8 cellular contexts compared by ENCODE assay signal in genomic region chr11:129894281-129895125, GRCh38. TPM values are rescaled to one million over a fixed set of nuclear protein-coding genes. Genes with fewer than 3 reads are reported as not detected.
DNase-seq lines count a peak whose midpoint lies in the region; ATAC-seq, FAIRE-seq and TF ChIP-seq lines count a peak whose summit lies in the region.

No MANE protein-coding gene starts in this region.

- H3K9me3 Mint-ChIP-seq in activated B cell treated with CpG ODN at 0.5 μM for 24 hours (no peaks in the 10 kb centered on the region), progenitor cell of endocrine pancreas (ENCODE audit: low read depth) (no peaks in the 10 kb centered on the region)

- FAIRE-seq in GM18507 (lab: Jason Lieb, UNC), result peak; percentile 29

- H3K36me3 Mint-ChIP-seq in activated B cell treated with CpG ODN at 0.5 μM for 24 hours (ENCODE audit: low read depth) (peaks cover 37% of the 10 kb centered on the region), progenitor cell of endocrine pancreas (ENCODE audit: insufficient read depth) (peaks cover 17% of the 10 kb centered on the region)

- H3K27ac Mint-ChIP-seq in activated B cell treated with CpG ODN at 0.5 μM for 24 hours (peak overlapping the region; percentile 70), progenitor cell of endocrine pancreas (peak overlapping the region; percentile 94)

- POLR2A ChIA-PET in activated B cell treated with CpG ODN at 0.5 μM for 24 hours (lab: Charles Lee), result interaction anchor here (0.8 to 1.2 kb wide), 2 partner anchors 109 to 1022 kb away, joined by 4 to 8 read pairs; partner anchors contain the start of genes PRDM10 and SNX19

- ATAC-seq in HG03571 (IDR thresholded peaks at IDR 0.05; ENCODE audit: unreplicated experiment) (peak; percentile 27), activated B cell treated with CpG ODN at 0.5 μM for 24 hours (ENCODE audit: low read depth) (peak; percentile 1)

- H3K4me1 Mint-ChIP-seq in activated B cell treated with CpG ODN at 0.5 μM for 24 hours (peaks cover 19% of the 10 kb centered on the region), progenitor cell of endocrine pancreas (ENCODE audit: low read depth) (peaks cover 12% of the 10 kb centered on the region)

- H3K4me3 Mint-ChIP-seq in activated B cell treated with CpG ODN at 0.5 μM for 24 hours, result peak overlapping the region; percentile 88
- H3K4me3 Mint-ChIP-seq in progenitor cell of endocrine pancreas (ENCODE audit: low read depth), result peak overlapping the region; percentile 92

- TF ChIP-seq CTCF in 22Rv1 (IDR thresholded peaks at IDR 0.05), result no peak
- no peak for TF ChIP-seq CTCF in activated B cell treated with CpG ODN at 0.5 μM for 24 hours (IDR thresholded peaks at IDR 0.05)
- TF ChIP-seq CTCF in progenitor cell of endocrine pancreas (IDR thresholded peaks at IDR 0.05; ENCODE audit: unreplicated experiment), result no peak

- CTCF ChIA-PET in activated B cell treated with CpG ODN at 0.5 μM for 24 hours (lab: Charles Lee), result no interaction called here

- DNase-seq in GM18507 (ENCODE audit: extremely low spot score, insufficient read length, low read depth), result no peak
- no peak for DNase-seq in activated B cell treated with CpG ODN at 0.5 μM for 24 hours
- peak in 33 of 42 donors; percentile 10 to 81 (median 44) for DNase-seq in head of caudate nucleus
- DNase-seq in progenitor cell of endocrine pancreas (ENCODE audit: low spot score, unreplicated experiment), result no peak
- DNase-seq in G401 (ENCODE audit: low spot score), result no peak
- DNase-seq in stimulated activated CD4-positive, alpha-beta T cell treated with anti-CD3 and anti-CD28 coated beads, Interleukin-12 subunit alpha, Interleukin-12 subunit beta, amount 100 ng/mL, for 4 hours, result no peak

- in situ Hi-C loops in G401 (cut with HindIII; ENCODE audit: low sequenced_read_pairs), result no loop called here

- peak overlapping the region; percentile 61 for H3K27ac ChIP-seq in 22Rv1

- H3K27me3 Mint-ChIP-seq in activated B cell treated with CpG ODN at 0.5 μM for 24 hours (no peaks in the 10 kb centered on the region), progenitor cell of endocrine pancreas (no peaks in the 10 kb centered on the region)

- intact Hi-C loops in activated B cell treated with CpG ODN at 0.5 μM for 24 hours (cut with micrococcal nuclease) (loop anchor here (1.0 to 2.0 kb wide), 6 partner anchors 28 to 1022 kb away; partner anchors contain the start of genes APLP2 and SNX19), head of caudate nucleus (cut with DNase I) (loop anchor here (10.0 kb wide), 1 partner anchor 170 kb away; the partner anchor contains the start of gene APLP2)

RNA-seq across cellular contexts. Expression of gene NFRKB, which starts 0.9 kb away (rescaled TPM):
- total RNA-seq in activated B cell treated with CpG ODN at 0.5 μM for 24 hours (27.2 and 28.9 TPM in 2 replicates), progenitor cell of endocrine pancreas (66.8 and 68.9 TPM in 2 replicates)
- total RNA-seq in G401 (2014; rRNA removed; shearing (Covaris generic)), result 34.2 and 37.5 TPM in 2 replicates

Comparison
In these comparisons a context has a peak if more than half of its experiments do, and no peak if none do; other contexts are left out.
1. DNase-seq: peak in head of caudate nucleus (33 of 42); none in GM18507 (single experiment), activated B cell treated with CpG ODN at 0.5 μM for 24 hours (single experiment), progenitor cell of endocrine pancreas (single experiment), G401 (single experiment) and stimulated activated CD4-positive, alpha-beta T cell treated with anti-CD3 and anti-CD28 coated beads, Interleukin-12 subunit alpha, Interleukin-12 subunit beta, amount 100 ng/mL, for 4 hours (single experiment).